ENCODE assay signal across 2 cellular contexts in the genomic region with DNA sequence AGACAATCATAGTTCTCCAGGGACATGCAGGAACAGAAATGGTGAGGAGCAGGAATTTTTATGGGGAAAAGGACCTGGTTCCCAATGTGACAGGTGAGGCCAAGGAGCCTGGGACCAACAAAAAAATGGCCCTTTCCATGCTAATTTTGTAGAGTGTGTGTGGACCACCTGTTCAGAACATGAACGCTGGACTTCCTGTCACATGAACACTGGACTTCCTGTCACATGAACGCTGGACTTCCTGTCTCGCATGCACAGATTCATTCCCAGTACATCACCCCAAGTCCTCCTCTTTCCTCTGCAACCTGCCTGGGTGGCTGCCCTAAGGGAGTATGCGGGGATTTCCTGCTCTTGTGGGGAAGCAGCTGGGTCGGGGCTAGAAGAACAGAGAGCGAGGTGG.
TF ChIP-seq lines count a peak whose summit lies in the region.

No MANE protein-coding gene starts in this region.

TF ChIP-seq in IMR-90, 13 proteins besides CTCF, POLR2A, EP300 and RAD21:
- TF ChIP-seq, protein P1, sequence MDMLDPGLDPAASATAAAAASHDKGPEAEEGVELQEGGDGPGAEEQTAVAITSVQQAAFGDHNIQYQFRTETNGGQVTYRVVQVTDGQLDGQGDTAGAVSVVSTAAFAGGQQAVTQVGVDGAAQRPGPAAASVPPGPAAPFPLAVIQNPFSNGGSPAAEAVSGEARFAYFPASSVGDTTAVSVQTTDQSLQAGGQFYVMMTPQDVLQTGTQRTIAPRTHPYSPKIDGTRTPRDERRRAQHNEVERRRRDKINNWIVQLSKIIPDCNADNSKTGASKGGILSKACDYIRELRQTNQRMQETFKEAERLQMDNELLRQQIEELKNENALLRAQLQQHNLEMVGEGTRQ (IDR thresholded peaks at IDR 0.05; ENCODE audit: low read depth, low read length), result peak; percentile 35; the same call in 1 of the 2 replicates
- no peak for TF ChIP-seq RFX5 (IDR thresholded peaks at IDR 0.05; ENCODE audit: low read depth, low read length)

TF ChIP-seq in WTC11, 78 proteins besides CTCF, POLR2A, EP300 and RAD21:
- TF ChIP-seq, protein P1 (CRISPR knock-in tag; IDR thresholded peaks at IDR 0.05), result peak; percentile 69
- TF ChIP-seq, protein P2, sequence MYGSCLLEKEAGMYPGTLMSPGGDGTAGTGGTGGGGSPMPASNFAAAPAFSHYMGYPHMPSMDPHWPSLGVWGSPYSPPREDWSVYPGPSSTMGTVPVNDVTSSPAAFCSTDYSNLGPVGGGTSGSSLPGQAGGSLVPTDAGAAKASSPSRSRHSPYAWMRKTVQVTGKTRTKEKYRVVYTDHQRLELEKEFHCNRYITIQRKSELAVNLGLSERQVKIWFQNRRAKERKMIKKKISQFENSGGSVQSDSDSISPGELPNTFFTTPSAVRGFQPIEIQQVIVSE (CRISPR knock-in tag; IDR thresholded peaks at IDR 0.05; ENCODE audit: borderline replicate concordance), result no peak
TF ChIP-seq in WTC11: peak in this region for 1.
